Comparison of ENCODE assay signal across 22 cellular contexts in genomic region chr17:74803971-74804370, GRCh38. TPM values are rescaled to one million over a fixed set of nuclear protein-coding genes. Genes with fewer than 3 reads are reported as not detected.
"Had no signal": no experiment of that assay in that cellular context is flagged by ENCODE, and none has a peak within 500 bp of the region (broad histone marks: within the 10 kb centered on the region; RNA-seq: fewer than 3 reads in every experiment).

No MANE protein-coding gene starts in this region.

- H3K4me1 ChIP-seq: ascending aorta, gastroesophageal sphincter had no signal

- DNase-seq: activated CD4-positive, alpha-beta T cell treated with anti-CD3 and anti-CD28 coated beads for 4 hours; activated CD4-positive, alpha-beta T cell treated with anti-CD3 and anti-CD28 coated beads, Interleukin-2, amount 50 U/mL, for 48 hours; activated CD4-positive, CD25-positive, alpha-beta regulatory T cell; activated CD8-positive, alpha-beta memory T cell treated with anti-CD3 and anti-CD28 coated beads for 24 hours; activated effector memory CD4-positive, alpha-beta T cell treated with Interleukin-2 at 50 U/mL for 16 hours; activated naive CD4-positive, alpha-beta T cell treated with Interleukin-2 at 50 U/mL for 16 hours; brain microvascular endothelial cell; left cardiac atrium; mammary epithelial cell; naive B cell; nephron progenitor cell; small intestine; stimulated activated CD4-positive, alpha-beta T cell treated with anti-CD3 and anti-CD28 coated beads, Interleukin-4, amount 100 ng/mL, for 24 hours; trophoblast cell had no signal

- ATAC-seq: gastroesophageal sphincter; left cardiac atrium; sciatic nerve; stimulated activated effector memory CD8-positive, alpha-beta T cell treated with anti-CD3 and anti-CD28 coated beads, Interleukin-12 subunit alpha, Interleukin-12 subunit beta, amount 100 ng/mL, for 72 hours had no signal

- H3K27ac ChIP-seq: ascending aorta, brain microvascular endothelial cell, gastroesophageal sphincter, hepatocyte, neutrophil, thoracic aorta had no signal

- H3K27me3 ChIP-seq: ascending aorta, brain microvascular endothelial cell, gastroesophageal sphincter, hepatocyte had no signal

- H3K4me3 ChIP-seq: ascending aorta, gastroesophageal sphincter, hepatocyte, thoracic aorta had no signal

- H3K9me3 ChIP-seq: ascending aorta, gastroesophageal sphincter, neutrophil, thoracic aorta had no signal

RNA-seq across cellular contexts. Expression of gene GRIN2C, which starts 55.7 kb away (rescaled TPM):
- total RNA-seq: ascending aorta, hepatocyte had no signal
- polyA plus RNA-seq: keratinocyte, mammary epithelial cell had no signal
